ENCODE assay signal across 16 cellular contexts in the genomic region with DNA sequence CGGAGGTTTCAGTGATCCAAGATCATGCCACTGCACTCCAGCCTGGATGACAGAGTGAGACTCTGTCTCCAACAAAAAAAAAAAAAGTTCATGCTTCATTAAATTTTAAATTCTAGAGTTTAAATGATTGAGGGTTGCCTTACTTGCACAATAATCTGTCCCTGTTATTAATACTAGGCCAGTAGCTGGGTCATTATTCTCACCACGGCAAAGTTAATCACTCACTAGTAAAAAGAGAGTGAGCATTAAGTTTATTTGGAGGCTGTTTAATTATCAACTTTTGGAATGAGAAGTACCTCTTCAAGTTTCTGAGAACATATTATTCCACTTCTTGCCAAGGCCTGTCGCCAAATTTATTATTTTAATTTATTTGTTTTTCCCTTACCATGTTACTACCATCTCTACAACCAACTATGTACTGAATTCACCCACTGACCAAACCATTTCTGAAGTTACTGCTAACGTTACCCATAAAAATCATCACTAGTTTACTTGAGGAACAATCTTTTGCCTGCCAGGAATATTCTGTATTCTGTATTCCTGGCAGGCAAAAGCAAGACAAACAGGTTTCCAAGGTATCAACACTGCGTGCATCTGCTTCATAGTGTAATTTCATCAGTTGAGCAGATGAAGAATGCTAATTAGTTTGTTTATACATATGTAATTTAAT.
DNase-seq lines count a peak whose midpoint lies in the region; ATAC-seq and TF ChIP-seq lines count a peak whose summit lies in the region.
"Had no signal": no experiment of that assay in that cellular context is flagged by ENCODE, and none has a peak within 500 bp of the region (broad histone marks: within the 10 kb centered on the region; RNA-seq: fewer than 3 reads in every experiment).

No MANE protein-coding gene starts in this region.

- DNase-seq in epithelial cell of esophagus (ENCODE audit: low read depth), result peak; percentile 18
- DNase-seq in DMS53 treated with DMSO at 0.1 percent for 48 hours (lab: John Stamatoyannopoulos, UW; ENCODE audit: unreplicated experiment), result no peak
- no peak for DNase-seq in activated naive CD4-positive, alpha-beta T cell treated with Interleukin-2 at 50 U/mL for 16 hours
- DNase-seq in stimulated activated CD4-positive, alpha-beta T cell treated with anti-CD3 and anti-CD28 coated beads, Interleukin-4, amount 100 ng/mL, for 1 hour, result no peak
- DNase-seq in NCI-H1694 treated with DMSO at 0.1 percent for 48 hours (lab: John Stamatoyannopoulos, UW), result no peak
- DNase-seq: activated effector memory CD4-positive, alpha-beta T cell treated with anti-CD3 and anti-CD28 coated beads, Interleukin-2, amount 50 U/mL, for 16 hours; amygdala; colonic mucosa; DMS53; naive B cell; NCI-H1694; NCI-H524 had no signal

- no peaks in the 10 kb centered on the region for H3K9me3 ChIP-seq in muscle layer of colon (ENCODE audit: low read length)
- H3K9me3 ChIP-seq: colonic mucosa had no signal

- H3K4me3 ChIP-seq in epithelial cell of esophagus (ENCODE audit: low read length) (no peak overlapping the region), muscle layer of colon (ENCODE audit: low read depth in 1 of 2, low read length in 2 of 2) (no peak overlapping the region)
- H3K4me3 ChIP-seq: colonic mucosa had no signal

- peaks cover 55% of the 10 kb centered on the region for H3K4me1 ChIP-seq in muscle layer of colon (ENCODE audit: insufficient read depth, low read length)
- H3K4me1 ChIP-seq: colonic mucosa had no signal

- no peaks in the 10 kb centered on the region for H3K27me3 ChIP-seq in muscle layer of colon (ENCODE audit: control insufficient read depth in 1 of 2, insufficient read depth in 2 of 2, low read length in 2 of 2)
- H3K27me3 ChIP-seq: colonic mucosa had no signal

- no peak for TF ChIP-seq CTCF in epithelial cell of esophagus (IDR thresholded peaks at IDR 0.05; ENCODE audit: insufficient read depth, low read depth, low read length, missing control alignments)

- no peak overlapping the region for H3K9ac ChIP-seq in muscle layer of colon (ENCODE audit: low read length)

- ATAC-seq in GM18511 (IDR thresholded peaks at IDR 0.05; ENCODE audit: unreplicated experiment), result peak; percentile 53
- ATAC-seq in HG03175 (IDR thresholded peaks at IDR 0.05; ENCODE audit: unreplicated experiment), result peak; percentile 54
- ATAC-seq: WTC11 had no signal

- H3K27ac ChIP-seq in muscle layer of colon (ENCODE audit: low read depth, low read length), result peak overlapping the region; percentile 43
- H3K27ac ChIP-seq: colonic mucosa had no signal

- peaks cover 8% of the 10 kb centered on the region for H3K36me3 ChIP-seq in muscle layer of colon (ENCODE audit: insufficient read depth, low read length)
- H3K36me3 ChIP-seq: colonic mucosa had no signal
